In genomic region chr11:9662273-9662672, GRCh38 we compare ENCODE assay signal across 10 cellular contexts. TPM values are rescaled to one million over a fixed set of nuclear protein-coding genes. Genes with fewer than 3 reads are reported as not detected.
DNase-seq lines count a peak whose midpoint lies in the region; ATAC-seq and TF ChIP-seq lines count a peak whose summit lies in the region.
"Had no signal": no experiment of that assay in that cellular context is flagged by ENCODE, and none has a peak within 500 bp of the region (broad histone marks: within the 10 kb centered on the region; RNA-seq: fewer than 3 reads in every experiment).

No MANE protein-coding gene starts in this region.

- H3K4me1 ChIP-seq in thyroid gland (peaks cover 0 to 5% of the 10 kb centered on the region in 2 donors), foreskin keratinocyte (no peaks in the 10 kb centered on the region)

- peak overlapping the region; percentile 80 for H3K4me3 Mint-ChIP-seq in central memory CD8-positive, alpha-beta T cell
- H3K4me3 Mint-ChIP-seq in osteocyte (ENCODE audit: unreplicated experiment), result no peak overlapping the region

- TF ChIP-seq CTCF in osteocyte (IDR thresholded peaks at IDR 0.05) (no peak), thyroid gland (IDR thresholded peaks at IDR 0.05) (no peak), foreskin keratinocyte (conservative IDR thresholded peaks at IDR 0.05) (no peak)

- WGBS in thyroid gland, 2 donors, result 60 to 63% methylated on average over 3 of the region's 3 CpGs

- peaks cover 5% of the 10 kb centered on the region for H3K9me3 Mint-ChIP-seq in central memory CD8-positive, alpha-beta T cell
- H3K9me3 Mint-ChIP-seq in osteocyte (ENCODE audit: unreplicated experiment), result peaks cover 5% of the 10 kb centered on the region

- no peak for TF ChIP-seq POLR2A in thyroid gland (IDR thresholded peaks at IDR 0.05)

- ATAC-seq in central memory CD8-positive, alpha-beta T cell (replicated peaks; ENCODE audit: extremely low read depth, poor library complexity, severe bottlenecking), result no peak
- ATAC-seq in foreskin keratinocyte (no peak), HG02623 (IDR thresholded peaks at IDR 0.05; ENCODE audit: unreplicated experiment) (no peak), GM18519 (IDR thresholded peaks at IDR 0.05; ENCODE audit: low FRiP score, unreplicated experiment) (no peak)

- intact Hi-C loops in thyroid gland (cut with DNase I), result loop anchor here (10.0 kb wide), 1 partner anchor 47 kb away; no protein-coding TSS in a partner anchor

- peaks cover 45% of the 10 kb centered on the region for H3K27me3 Mint-ChIP-seq in central memory CD8-positive, alpha-beta T cell
- no peaks in the 10 kb centered on the region for H3K27me3 Mint-ChIP-seq in osteocyte (ENCODE audit: unreplicated experiment)

- H3K27me3 ChIP-seq in thyroid gland (no peaks in the 10 kb centered on the region), foreskin keratinocyte (no peaks in the 10 kb centered on the region)

- no peaks in the 10 kb centered on the region for H3K9me3 ChIP-seq in thyroid gland

- H3K4me1 Mint-ChIP-seq in central memory CD8-positive, alpha-beta T cell, result peaks cover 8% of the 10 kb centered on the region
- peaks cover 26% of the 10 kb centered on the region for H3K4me1 Mint-ChIP-seq in osteocyte (ENCODE audit: unreplicated experiment)

- peak; percentile 41 for DNase-seq in GF-D8 (lab: John Stamatoyannopoulos, UW)
- peak; percentile 94 to 96 for DNase-seq in NOMO-1 (lab: John Stamatoyannopoulos, UW; ENCODE audit: unreplicated experiment in 2 of 2)
- DNase-seq in central memory CD8-positive, alpha-beta T cell (ENCODE audit: low spot score in 2 of 2), result no peak
- DNase-seq in osteocyte (ENCODE audit: extremely low spot score, unreplicated experiment), result peak; percentile 15
- no peak for DNase-seq in thyroid gland
- DNase-seq in foreskin keratinocyte, result no peak
- DNase-seq: islet precursor cell, NCI-H524 treated with DMSO at 0.1 percent for 48 hours had no signal

- peaks cover 6% of the 10 kb centered on the region for H3K36me3 Mint-ChIP-seq in central memory CD8-positive, alpha-beta T cell (ENCODE audit: insufficient read depth)
- H3K36me3 Mint-ChIP-seq in osteocyte (ENCODE audit: unreplicated experiment), result peaks cover 10% of the 10 kb centered on the region

- H3K27ac ChIP-seq in thyroid gland (no peak overlapping the region), foreskin keratinocyte (no peak overlapping the region)

- H3K4me3 ChIP-seq in thyroid gland (replicated peaks in 1 of 3), result no peak overlapping the region

- H3K36me3 ChIP-seq in thyroid gland, result no peaks in the 10 kb centered on the region

- no peak overlapping the region for H3K27ac Mint-ChIP-seq in central memory CD8-positive, alpha-beta T cell (ENCODE audit: low read depth)
- H3K27ac Mint-ChIP-seq in osteocyte (ENCODE audit: unreplicated experiment), result no peak overlapping the region

RNA-seq across cellular contexts. Expression of gene SWAP70, which starts 1.6 kb away (rescaled TPM):
- total RNA-seq in osteocyte, result 37.4 and 39.7 TPM in 2 replicates
- total RNA-seq in thyroid gland, result 10 to 100 TPM; 29.7 to 53.6 (median 38.8) TPM
- total RNA-seq in foreskin keratinocyte, result 31.5 and 31.7 TPM in 2 replicates
- polyA plus RNA-seq in foreskin keratinocyte, result 9.5 and 10.6 TPM in 2 replicates

Comparison
In these comparisons a context has a peak if more than half of its experiments do, and no peak if none do; other contexts are left out.
1. DNase-seq: peak in GF-D8 (single experiment), NOMO-1 (2 of 2) and osteocyte (single experiment); none in central memory CD8-positive, alpha-beta T cell (0 of 2), thyroid gland (0 of 2) and foreskin keratinocyte (0 of 2).